In genomic region chr9:70355801-70356200, GRCh38 we compare ENCODE assay signal across 1 cellular context.
TF ChIP-seq lines count a peak whose summit lies in the region.

No MANE protein-coding gene starts in this region.

TF ChIP-seq in GM23338, 12 proteins besides CTCF, POLR2A, EP300 and RAD21 (continued from another document):
- no peak for TF ChIP-seq ZNF462 (CRISPR knock-in tag; IDR thresholded peaks at IDR 0.05)
- no peak for TF ChIP-seq STAT1 (IDR thresholded peaks at IDR 0.05; ENCODE audit: unreplicated experiment)
TF ChIP-seq in GM23338: peak in this region for 0.
